Comparison of ENCODE assay signal across 11 cellular contexts in the genomic region with DNA sequence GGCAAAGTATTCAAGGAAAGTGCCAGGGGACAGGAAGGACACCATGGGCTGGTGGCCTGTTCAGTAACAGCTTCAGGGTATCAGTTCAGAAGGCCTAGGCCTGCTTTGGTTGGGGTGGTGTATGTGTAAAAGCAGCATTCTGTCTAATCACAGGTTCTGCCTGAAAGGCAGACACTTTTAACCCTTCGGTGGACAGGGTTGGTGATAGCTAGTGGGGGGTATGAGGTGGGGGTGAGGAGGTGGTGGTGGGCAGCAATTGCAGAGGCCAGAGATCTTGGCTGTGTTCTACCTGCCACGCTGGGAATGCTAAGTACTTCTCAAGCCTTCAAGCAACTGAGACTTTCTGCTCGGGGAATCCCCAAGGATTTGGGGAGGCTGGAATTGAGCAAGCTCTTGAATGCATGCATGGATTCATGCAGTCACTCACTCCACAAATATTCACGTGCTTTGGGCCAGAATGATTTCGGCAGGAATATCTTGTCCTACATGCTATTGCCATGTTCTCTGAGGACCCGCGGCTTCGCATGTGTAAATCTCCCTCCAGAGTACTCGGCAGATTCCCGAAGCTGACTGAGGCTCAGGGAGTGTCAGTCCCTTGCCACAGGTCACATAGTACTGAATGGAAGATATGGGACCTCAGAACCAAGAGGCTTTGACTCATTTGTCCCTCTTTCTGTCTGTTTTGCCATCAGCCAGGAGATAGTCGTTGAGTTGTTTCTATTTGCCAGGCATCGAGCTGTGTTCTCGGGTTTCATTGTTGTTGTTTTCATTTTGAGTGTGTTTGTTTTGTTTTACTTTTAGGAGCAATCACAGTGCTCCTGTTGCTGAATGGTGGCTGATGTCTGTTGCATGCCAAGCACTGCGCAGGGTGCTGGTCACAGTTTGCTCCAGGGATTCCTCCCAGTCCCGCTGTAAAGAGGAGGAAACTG.
DNase-seq lines count a peak whose midpoint lies in the region; ATAC-seq, FAIRE-seq and TF ChIP-seq lines count a peak whose summit lies in the region.
"Had no signal": no experiment of that assay in that cellular context is flagged by ENCODE, and none has a peak within 500 bp of the region (broad histone marks: within the 10 kb centered on the region; RNA-seq: fewer than 3 reads in every experiment).

No MANE protein-coding gene starts in this region.

- TF ChIP-seq RAD21 in HepG2 (CRISPR knock-in tag; IDR thresholded peaks at IDR 0.05), result no peak

- CTCF ChIA-PET in HepG2 (lab: Yijun Ruan, JAX; ENCODE audit: low intra/inter-chr PET ratio, low total read pairs), result no interaction called here

- peaks cover 68% of the 10 kb centered on the region for H3K4me1 ChIP-seq in HepG2 (ENCODE audit: insufficient read depth, low read length)
- peaks cover 3 to 59% (median 33%) of the 10 kb centered on the region in 4 donors for H3K4me1 ChIP-seq in right lobe of liver
- peaks cover 92% of the 10 kb centered on the region for H3K4me1 ChIP-seq in vagina

- H3K9me3 Mint-ChIP-seq in memory B cell, result no peaks in the 10 kb centered on the region
- H3K9me3 Mint-ChIP-seq: activated naive CD4-positive, alpha-beta T cell treated with anti-CD3 and anti-CD28 coated beads, Interleukin-2, amount 50 U/mL, for 24 hours had no signal

- H3K36me3 Mint-ChIP-seq in memory B cell, result peaks cover 5% of the 10 kb centered on the region

- no peak overlapping the region for H3K4me3 Mint-ChIP-seq in memory B cell
- H3K4me3 Mint-ChIP-seq: activated naive CD4-positive, alpha-beta T cell treated with anti-CD3 and anti-CD28 coated beads, Interleukin-2, amount 50 U/mL, for 24 hours had no signal

- H3K4me3 ChIP-seq in HepG2 (replicated peaks in 1 of 3; ENCODE audit: insufficient read depth in 1 of 3, low read depth in 2 of 3, low read length in 3 of 3) (no peak overlapping the region), right lobe of liver (no peak overlapping the region), brain microvascular endothelial cell (ENCODE audit: low read depth, low read length) (no peak overlapping the region), vagina (no peak overlapping the region)
- H3K4me3 ChIP-seq: esophagus muscularis mucosa had no signal

- in situ Hi-C loops in HepG2 (cut with HindIII; ENCODE audit: extremely low pct_ligation_motif_present, low pct_unique_long_range_greater_than_20kb), result loop anchor here (5.0 kb wide), 1 partner anchor 69 kb away; no protein-coding TSS in a partner anchor
- in situ Hi-C loops in brain microvascular endothelial cell (cut with HindIII; ENCODE audit: low pct_ligation_motif_present, low sequenced_read_pairs), result no loop called here

- intact Hi-C loops in HepG2 (cut with micrococcal nuclease; ENCODE audit: unreplicated experiment) (no loop called here), right lobe of liver (cut with DNase I) (no loop called here), vagina (cut with DNase I) (no loop called here)

- FAIRE-seq in HepG2 (lab: Jason Lieb, UNC), result no peak

- no peak overlapping the region for H2AFZ ChIP-seq in HepG2 (ENCODE audit: low read length)

- BruUV-seq in HepG2 (replicated peaks; lab: Mats Ljungman, UMichigan), result no TSS peak

- H3K4me1 Mint-ChIP-seq in memory B cell, result peaks cover 70% of the 10 kb centered on the region

- DNase-seq in HepG2 (ENCODE audit: low spot score) (no peak), right lobe of liver (no peak), brain microvascular endothelial cell (no peak), memory B cell (ENCODE audit: low spot score in 2 of 2) (no peak), vagina (ENCODE audit: extremely low spot score in 2 of 2) (no peak), NCI-H2029 (lab: John Stamatoyannopoulos, UW) (no peak), nucleus accumbens (lab: John Stamatoyannopoulos, UW) (no peak), NOMO-1 treated with dmso at 0.1 percent for 144 hours (lab: John Stamatoyannopoulos, UW; ENCODE audit: unreplicated experiment) (no peak)
- DNase-seq: NCI-H510A had no signal

- H3K79me2 ChIP-seq in HepG2 (ENCODE audit: insufficient read depth, low read length), result peaks cover 84% of the 10 kb centered on the region

- H3K27me3 ChIP-seq in HepG2 (ENCODE audit: control insufficient read depth in 1 of 2, insufficient read depth in 2 of 2, low read length in 2 of 2) (no peaks in the 10 kb centered on the region), right lobe of liver (no peaks in the 10 kb centered on the region), brain microvascular endothelial cell (replicated peaks) (no peaks in the 10 kb centered on the region), vagina (no peaks in the 10 kb centered on the region)
- H3K27me3 ChIP-seq: esophagus muscularis mucosa had no signal

- ATAC-seq in HepG2 (no peak), right lobe of liver (no peak), memory B cell (ENCODE audit: low read depth) (no peak)

- peak overlapping the region; percentile 94 for H3K27ac Mint-ChIP-seq in memory B cell
- H3K27ac Mint-ChIP-seq: activated naive CD4-positive, alpha-beta T cell treated with anti-CD3 and anti-CD28 coated beads, Interleukin-2, amount 50 U/mL, for 24 hours had no signal

- no peaks in the 10 kb centered on the region for H3K27me3 Mint-ChIP-seq in memory B cell
- H3K27me3 Mint-ChIP-seq: activated naive CD4-positive, alpha-beta T cell treated with anti-CD3 and anti-CD28 coated beads, Interleukin-2, amount 50 U/mL, for 24 hours had no signal

- H3K9me3 ChIP-seq in HepG2 (ENCODE audit: low read length) (no peaks in the 10 kb centered on the region), right lobe of liver (no peaks in the 10 kb centered on the region), vagina (no peaks in the 10 kb centered on the region)
- H3K9me3 ChIP-seq: esophagus muscularis mucosa had no signal

- no peak for TF ChIP-seq EP300 in HepG2 (IDR thresholded peaks at IDR 0.05; ENCODE audit: low read depth in 2 of 2, low read length in 2 of 2)
- no peak for TF ChIP-seq EP300 in HepG2 (CRISPR knock-in tag; IDR thresholded peaks at IDR 0.05; ENCODE audit: borderline replicate concordance)

- WGBS in HepG2 (ENCODE audit: low lambda C conversion rate), result 92% methylated on average over 14 of the region's 15 CpGs
- WGBS in right lobe of liver (ENCODE audit: insufficient coverage, low coverage, low lambda C conversion rate, missing lambda C conversion rate), result 82% methylated on average over 11 of the region's 15 CpGs

- no peak overlapping the region for H3K27ac ChIP-seq in HepG2 (ENCODE audit: extremely low read length, insufficient read depth, low read length)
- no peak overlapping the region for H3K27ac ChIP-seq in right lobe of liver
- H3K27ac ChIP-seq in brain microvascular endothelial cell, result peak overlapping the region; percentile 100
- H3K27ac ChIP-seq in vagina, result peak overlapping the region; percentile 62

- no peak overlapping the region for H3K9ac ChIP-seq in HepG2 (ENCODE audit: insufficient read depth, low read depth, low read length)

- POLR2A ChIA-PET in HepG2 (lab: Yijun Ruan, JAX), result no interaction called here

- H4K20me1 ChIP-seq in HepG2 (ENCODE audit: insufficient read depth, low read length), result peaks cover 95% of the 10 kb centered on the region

- no peak overlapping the region for H3K4me2 ChIP-seq in HepG2 (ENCODE audit: low read depth, low read length)

- no peak for TF ChIP-seq CTCF in HepG2 (CRISPR knock-in tag; IDR thresholded peaks at IDR 0.05)
- TF ChIP-seq CTCF in right lobe of liver (IDR thresholded peaks at IDR 0.05), result no peak
- TF ChIP-seq CTCF in brain microvascular endothelial cell (IDR thresholded peaks at IDR 0.05; ENCODE audit: low read depth, low read length, missing control alignments), result no peak
- no peak for TF ChIP-seq CTCF in vagina (IDR thresholded peaks at IDR 0.05)

- no peak for TF ChIP-seq POLR2A in HepG2 (IDR thresholded peaks at IDR 0.05; ENCODE audit: insufficient read depth in 1 of 2, low read depth in 2 of 2, low read length in 2 of 2)
- no peak for TF ChIP-seq POLR2A in right lobe of liver (IDR thresholded peaks at IDR 0.05)
- TF ChIP-seq POLR2A in vagina (IDR thresholded peaks at IDR 0.05), result no peak

- H3K36me3 ChIP-seq in HepG2 (replicated peaks in 1 of 2; ENCODE audit: control insufficient read depth in 1 of 2, insufficient read depth in 2 of 2, low read length in 2 of 2) (peaks cover 11 to 26% of the 10 kb centered on the region in 2 experiments; a peak in 4 of 5 replicates), right lobe of liver (no peaks in the 10 kb centered on the region), brain microvascular endothelial cell (replicated peaks) (peaks cover 71% of the 10 kb centered on the region), vagina (no peaks in the 10 kb centered on the region)
- H3K36me3 ChIP-seq: esophagus muscularis mucosa had no signal

TF ChIP-seq in HepG2, 621 proteins besides CTCF, POLR2A, EP300 and RAD21:
- TF ChIP-seq ZNF652 (CRISPR knock-in tag; IDR thresholded peaks at IDR 0.05; ENCODE audit: borderline replicate concordance, low read depth) (peak; percentile 76), ZBTB7A (CRISPR knock-in tag; IDR thresholded peaks at IDR 0.05) (no peak)

Comparison
In these comparisons a context has a peak if more than half of its experiments do, and no peak if none do; other contexts are left out.
1. H3K27ac ChIP-seq: peak in brain microvascular endothelial cell (single experiment) and vagina (single experiment); none in HepG2 (single experiment) and right lobe of liver (0 of 3).